In the genomic region with DNA sequence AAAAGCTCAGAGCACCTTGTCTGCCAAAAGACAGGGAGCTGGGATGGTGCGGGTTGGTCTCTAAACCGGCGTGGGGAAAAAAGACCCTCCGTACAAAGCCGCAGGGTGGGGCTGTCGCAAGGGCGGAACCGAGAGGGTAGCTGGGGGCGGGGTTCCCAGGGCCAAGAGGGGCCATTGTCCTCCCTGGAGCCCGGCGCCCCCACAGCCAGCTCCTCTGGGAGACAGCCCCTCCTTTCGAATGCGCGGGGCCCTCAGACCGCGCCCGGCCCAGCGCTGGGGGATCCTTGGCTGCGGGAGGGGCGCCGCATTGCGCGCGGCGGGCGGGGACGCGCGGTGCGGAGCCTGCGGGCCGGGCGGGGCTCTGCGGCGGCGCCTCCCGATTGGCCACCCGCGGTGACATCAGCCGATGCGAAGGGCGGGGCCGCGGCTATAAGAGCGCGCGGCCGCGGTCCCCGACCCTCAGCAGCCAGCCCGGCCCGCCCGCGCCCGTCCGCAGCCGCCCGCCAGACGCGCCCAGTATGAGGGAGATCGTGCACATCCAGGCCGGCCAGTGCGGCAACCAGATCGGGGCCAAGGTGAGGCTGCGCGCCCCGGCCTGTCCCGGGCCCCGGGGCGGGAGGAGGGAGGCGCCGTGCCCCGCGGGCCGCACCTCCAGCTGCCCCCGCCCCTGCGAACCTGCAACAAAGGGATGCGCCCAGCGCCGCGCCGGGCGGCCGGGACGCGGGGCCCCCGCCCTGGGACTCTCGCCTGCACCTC, we compare ENCODE assay signal across 8 cellular contexts. TPM values are rescaled to one million over a fixed set of nuclear protein-coding genes. Genes with fewer than 3 reads are reported as not detected.
A peak's percentile ranks its signal among the peaks of the same experiment; 100 is the strongest.
DNase-seq lines count a peak whose midpoint lies in the region; ATAC-seq, FAIRE-seq and TF ChIP-seq lines count a peak whose summit lies in the region.

Gene TUBB3 (plus strand): TSS at position 459 of the 756 bp plus-strand sequence. CDS start 60 bp downstream, at position 519.

- peaks cover 34% of the 10 kb centered on the region for H3K4me1 ChIP-seq in Loucy (ENCODE audit: insufficient read depth, low read length, poor library complexity, severe bottlenecking)
- H3K4me1 ChIP-seq in kidney (ENCODE audit: control insufficient read depth in 1 of 2, insufficient read depth in 1 of 2, low read depth in 1 of 2, low read length in 2 of 2) = peaks cover 0 to 9% of the 10 kb centered on the region in 2 donors
- peaks cover 40 to 90% (median 79%) of the 10 kb centered on the region in 6 donors for H3K4me1 ChIP-seq in spleen

- no peaks in the 10 kb centered on the region for H3F3A ChIP-seq in Loucy (ENCODE audit: low read depth)

- no peak for TF ChIP-seq CTCF in Loucy (conservative IDR thresholded peaks at IDR 0.05; ENCODE audit: low read length)
- TF ChIP-seq CTCF in coronary artery (IDR thresholded peaks at IDR 0.05) = no peak
- no peak for TF ChIP-seq CTCF in kidney (IDR thresholded peaks at IDR 0.05; ENCODE audit: borderline replicate concordance, extremely low read depth, insufficient read depth)
- TF ChIP-seq CTCF in spleen (IDR thresholded peaks at IDR 0.05 in 8 of 11, conservative IDR thresholded peaks at IDR 0.05 in 3 of 11) = no peak

- H3K9ac ChIP-seq in Loucy (ENCODE audit: low read depth, low read length, poor library complexity, severe bottlenecking) = peak within 1 kb of the TSS; percentile 73
- H3K9ac ChIP-seq in SK-N-MC (ENCODE audit: insufficient read length) = peak within 1 kb of the TSS; percentile 66
- H3K9ac ChIP-seq in kidney (ENCODE audit: low read length in 2 of 2) = no peak within 1 kb of the TSS

- H3K9me3 ChIP-seq in Loucy (ENCODE audit: insufficient read depth, low read depth, low read length) (no peaks in the 10 kb centered on the region), SK-N-MC (ENCODE audit: low read depth, low read length) (no peaks in the 10 kb centered on the region), kidney (ENCODE audit: control insufficient read depth in 1 of 2, low read length in 2 of 2) (no peaks in the 10 kb centered on the region), spleen (no peaks in the 10 kb centered on the region)

- peak; percentile 71 for DNase-seq in stimulated activated CD4-positive, alpha-beta T cell treated with anti-CD3 and anti-CD28 coated beads, Interleukin-15, amount 100 ng/mL, for 24 hours
- DNase-seq in stimulated activated CD4-positive, alpha-beta T cell treated with anti-CD3 and anti-CD28 coated beads, Interleukin-2, amount 100 ng/mL, for 48 hours = no peak
- no peak for DNase-seq in SK-N-MC (ENCODE audit: low read depth, low spot score)
- DNase-seq in coronary artery (ENCODE audit: low spot score) = no peak
- DNase-seq in kidney = peak; percentile 93
- no peak for DNase-seq in spleen

- H3K9me2 ChIP-seq in Loucy (replicated peaks; ENCODE audit: low read depth, low read length) = no peaks in the 10 kb centered on the region

- H3K27me3 ChIP-seq in Loucy (ENCODE audit: insufficient read depth, low read length, poor library complexity, severe bottlenecking) = no peaks in the 10 kb centered on the region
- peaks cover 3 to 100% (median 91%) of the 10 kb centered on the region in 7 donors for H3K27me3 ChIP-seq in spleen (replicated peaks in 1 of 7)

- H3K27ac ChIP-seq in SK-N-MC = peak within 1 kb of the TSS; percentile 67; the same call in 1 of the 2 replicates
- H3K27ac ChIP-seq in coronary artery = peak within 1 kb of the TSS; percentile 22 to 92
- peak within 1 kb of the TSS in 1 of 2 donors; percentile 60 for H3K27ac ChIP-seq in kidney (ENCODE audit: low read depth in 2 of 2, low read length in 2 of 2)
- H3K27ac ChIP-seq in spleen = peak within 1 kb of the TSS in 7 of 8 donors; percentile 41 to 84 (median 73)

- peaks cover 18% of the 10 kb centered on the region; the same call in 1 of the 2 replicates for H3K79me2 ChIP-seq in Loucy (ENCODE audit: insufficient read depth, low read length)

- no peak for FAIRE-seq in kidney (lab: Jason Lieb, UNC)

- peak within 1 kb of the TSS; percentile 81 for H3K4me3 ChIP-seq in Loucy (ENCODE audit: low read length, poor library complexity, severe bottlenecking)
- H3K4me3 ChIP-seq in SK-N-MC = peak within 1 kb of the TSS; percentile 85
- peak within 1 kb of the TSS; percentile 81 for H3K4me3 ChIP-seq in coronary artery
- no peak within 1 kb of the TSS for H3K4me3 ChIP-seq in kidney (ENCODE audit: low read length in 2 of 2)
- peak within 1 kb of the TSS; percentile 30 to 75 (median 52) for H3K4me3 ChIP-seq in spleen

- intact Hi-C loops in kidney (cut with DNase I) (no loop called here), spleen (cut with DNase I; ENCODE audit: low total_unique reads) (no loop called here)

- no peak within 1 kb of the TSS for H2AFZ ChIP-seq in Loucy (ENCODE audit: low read length)

- no peaks in the 10 kb centered on the region for H3K36me3 ChIP-seq in Loucy (ENCODE audit: insufficient read depth, low read length)
- H3K36me3 ChIP-seq in SK-N-MC (ENCODE audit: insufficient read depth, low read length) = no peaks in the 10 kb centered on the region
- no peaks in the 10 kb centered on the region for H3K36me3 ChIP-seq in kidney (ENCODE audit: control insufficient read depth in 1 of 2, insufficient read depth in 2 of 2, low read length in 2 of 2)
- H3K36me3 ChIP-seq in spleen = no peaks in the 10 kb centered on the region

- peak within 1 kb of the TSS; percentile 95 for H3K4me2 ChIP-seq in Loucy (ENCODE audit: low read depth, low read length, poor library complexity, severe bottlenecking)

- TF ChIP-seq POLR2A in spleen (IDR thresholded peaks at IDR 0.05) = no peak

- ATAC-seq in GM21723 (IDR thresholded peaks at IDR 0.05; ENCODE audit: unreplicated experiment) = no peak

- WGBS in spleen, 5 donors = 1 to 3% (median 2%) methylated on average over 14 to 88 of the region's 88 CpGs

- H4K20me1 ChIP-seq in Loucy (ENCODE audit: insufficient read depth, low read length, poor library complexity, severe bottlenecking) = no peaks in the 10 kb centered on the region

RNA-seq across cellular contexts. Expression of gene TUBB3, which starts in this region (rescaled TPM):
- total RNA-seq in kidney (35.0 TPM), spleen (1 to 10 TPM in 3 of 7 donors, under 1 TPM in 2, not detected in 2; 0.43 to 2.4 (median 1.4) TPM)
- polyA plus RNA-seq in kidney (ENCODE audit: insufficient read depth, low read depth, low replicate concordance) (3.4 TPM), spleen (1 to 10 TPM in 1 of 3 donors, under 1 TPM in 2; 0.41 to 4.3 (median 0.80) TPM)

Comparison
In these comparisons a context has a peak if more than half of its experiments do, and no peak if none do; other contexts are left out.
1. RNA of gene TUBB3 (total RNA-seq): 35.0 TPM in kidney (single experiment); 0.43 to 2.4 TPM in spleen; every median in the first group is over 10 times any median in the second.
2. DNase-seq: peak in stimulated activated CD4-positive, alpha-beta T cell treated with anti-CD3 and anti-CD28 coated beads, Interleukin-15, amount 100 ng/mL, for 24 hours (single experiment) and kidney (single experiment); none in stimulated activated CD4-positive, alpha-beta T cell treated with anti-CD3 and anti-CD28 coated beads, Interleukin-2, amount 100 ng/mL, for 48 hours (0 of 2), SK-N-MC (single experiment), coronary artery (single experiment) and spleen (single experiment).
3. H3K4me3 ChIP-seq: peak in Loucy (single experiment), SK-N-MC (single experiment), coronary artery (single experiment) and spleen (8 of 8); none in kidney (0 of 2).
4. H3K9ac ChIP-seq: peak in Loucy (single experiment) and SK-N-MC (single experiment); none in kidney (0 of 2).